7 cellular contexts compared by ENCODE assay signal in the genomic region with DNA sequence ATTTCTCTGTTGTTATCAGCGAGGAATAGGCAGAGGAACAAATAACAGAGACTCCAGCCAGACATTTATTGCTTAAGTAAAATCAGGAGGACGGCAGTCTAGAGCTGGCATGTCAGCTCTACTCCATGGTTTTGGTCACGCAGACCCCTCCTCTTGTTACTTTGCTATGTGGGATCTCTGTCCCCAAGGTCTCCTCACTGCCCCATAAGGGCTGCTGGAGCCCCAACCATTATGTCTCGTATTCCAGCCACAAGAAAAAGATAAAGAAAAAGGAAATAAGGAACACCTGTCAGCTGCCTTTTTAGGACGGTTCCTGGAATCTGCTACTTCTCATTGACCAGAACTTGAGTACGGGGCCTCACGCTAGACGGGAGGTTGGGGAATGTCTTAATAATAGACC.
"Had no signal": no experiment of that assay in that cellular context is flagged by ENCODE, and none has a peak within 500 bp of the region (broad histone marks: within the 10 kb centered on the region; RNA-seq: fewer than 3 reads in every experiment).

No MANE protein-coding gene starts in this region.

- H3K4me1 ChIP-seq: HAP-1 had no signal

- H3K4me2 ChIP-seq: GM23338 had no signal

- H3K9me3 ChIP-seq: HAP-1 had no signal

- ATAC-seq: GM23338, HCT116 had no signal

- H3K4me3 ChIP-seq: GM23338, HAP-1 had no signal

- DNase-seq: H7, IMR-90, KG1 had no signal

- H2AFZ ChIP-seq: GM23338 had no signal

- H3K36me3 ChIP-seq: HAP-1 had no signal

- FAIRE-seq: HTR-8/SVneo had no signal
